1 cellular context compared by ENCODE assay signal in the genomic region with DNA sequence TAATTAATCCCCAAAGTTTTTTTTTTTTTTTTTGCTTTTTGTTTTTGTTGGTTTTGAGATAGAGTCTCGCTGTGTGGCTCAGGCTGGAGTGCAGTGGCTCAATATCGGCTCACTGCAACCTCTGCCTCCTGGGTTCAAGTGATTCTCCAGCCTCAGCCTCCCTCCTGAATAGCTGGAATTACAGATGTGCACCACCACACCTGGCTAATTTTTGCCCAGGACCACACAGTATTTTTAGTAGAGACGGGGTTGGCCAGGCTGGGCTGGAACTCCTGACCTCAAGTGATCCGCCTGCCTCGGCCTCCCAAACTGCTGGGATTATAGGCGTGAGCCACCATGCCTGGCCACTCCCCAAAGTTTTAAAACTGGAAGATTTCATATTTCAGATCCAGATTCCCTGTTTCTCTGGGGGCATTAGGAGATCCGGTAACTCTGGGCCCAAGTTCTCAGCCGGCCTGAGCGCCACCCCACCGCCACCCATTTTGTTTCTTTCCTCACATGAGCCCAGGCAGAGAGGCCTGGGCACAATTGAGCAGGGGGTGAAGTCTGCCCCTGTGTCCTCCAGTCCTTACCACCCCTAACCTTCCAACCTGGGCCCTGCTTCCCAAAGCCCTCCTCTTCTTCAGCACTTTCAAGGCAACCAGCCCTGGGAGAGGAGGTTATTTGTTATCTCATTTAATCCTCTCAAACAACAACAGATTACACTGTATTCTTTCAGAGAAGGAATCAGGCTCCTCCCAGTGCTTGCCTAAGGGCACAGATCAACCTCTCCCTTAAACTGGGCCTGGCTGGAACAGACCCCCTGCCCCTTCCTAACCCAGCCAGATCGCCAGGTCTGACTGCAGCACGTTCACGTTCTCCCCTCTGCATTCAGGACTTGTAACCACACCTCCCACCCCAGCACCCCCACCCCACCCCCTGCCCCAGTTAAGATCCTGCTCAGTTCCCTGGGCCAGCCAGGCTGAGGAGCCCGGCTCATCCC.
TF ChIP-seq lines count a peak whose summit lies in the region.

No MANE protein-coding gene starts in this region.

TF ChIP-seq in A549, 52 proteins besides CTCF, POLR2A, EP300 and RAD21 (continued from another document):
- TF ChIP-seq RNF2 (IDR thresholded peaks at IDR 0.05; ENCODE audit: borderline replicate concordance, low read depth) (no peak), KDM5A (IDR thresholded peaks at IDR 0.05) (no peak), HDAC2 (IDR thresholded peaks at IDR 0.05) (no peak), GATA3 (IDR thresholded peaks at IDR 0.05; ENCODE audit: borderline replicate concordance) (no peak), HOXA7 (CRISPR knock-in tag; IDR thresholded peaks at IDR 0.05) (no peak), JUNB (IDR thresholded peaks at IDR 0.05) (no peak), FOXS1 (CRISPR knock-in tag; IDR thresholded peaks at IDR 0.05) (no peak), ZNF302 (CRISPR knock-in tag; IDR thresholded peaks at IDR 0.05) (no peak), EHF (CRISPR knock-in tag; IDR thresholded peaks at IDR 0.05) (no peak), CHD4 (IDR thresholded peaks at IDR 0.05; ENCODE audit: borderline replicate concordance) (no peak), JUN (IDR thresholded peaks at IDR 0.05) (no peak)
- TF ChIP-seq, protein P1, sequence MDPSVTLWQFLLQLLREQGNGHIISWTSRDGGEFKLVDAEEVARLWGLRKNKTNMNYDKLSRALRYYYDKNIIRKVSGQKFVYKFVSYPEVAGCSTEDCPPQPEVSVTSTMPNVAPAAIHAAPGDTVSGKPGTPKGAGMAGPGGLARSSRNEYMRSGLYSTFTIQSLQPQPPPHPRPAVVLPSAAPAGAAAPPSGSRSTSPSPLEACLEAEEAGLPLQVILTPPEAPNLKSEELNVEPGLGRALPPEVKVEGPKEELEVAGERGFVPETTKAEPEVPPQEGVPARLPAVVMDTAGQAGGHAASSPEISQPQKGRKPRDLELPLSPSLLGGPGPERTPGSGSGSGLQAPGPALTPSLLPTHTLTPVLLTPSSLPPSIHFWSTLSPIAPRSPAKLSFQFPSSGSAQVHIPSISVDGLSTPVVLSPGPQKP (IDR thresholded peaks at IDR 0.05; ENCODE audit: low read depth, low read length), result no peak
